In the genomic region with DNA sequence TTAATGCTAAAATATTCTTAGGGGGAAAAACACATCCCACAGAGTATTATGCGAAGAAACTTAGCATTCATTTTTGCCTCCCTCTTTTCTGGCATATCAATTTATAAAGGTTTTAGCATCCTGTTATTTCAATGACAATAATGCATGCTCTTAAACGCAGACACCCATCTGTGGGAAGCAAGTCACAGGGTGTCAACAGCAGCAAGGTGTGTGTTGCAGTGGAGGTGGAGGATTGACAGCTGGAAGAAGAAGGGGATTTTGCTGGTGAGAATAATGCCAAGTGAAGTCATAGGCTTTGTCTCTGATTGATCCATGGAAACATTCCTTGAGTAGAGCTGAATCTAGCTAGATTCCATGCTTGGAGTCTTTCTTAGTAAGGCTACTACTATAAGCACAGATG, we compare ENCODE assay signal across 24 cellular contexts.
"Had no signal": no experiment of that assay in that cellular context is flagged by ENCODE, and none has a peak within 500 bp of the region (broad histone marks: within the 10 kb centered on the region; RNA-seq: fewer than 3 reads in every experiment).

No MANE protein-coding gene starts in this region.

- H3K27ac ChIP-seq: pancreas, prostate gland, right lobe of liver, sigmoid colon, stomach, thoracic aorta, thyroid gland, tibial nerve, upper lobe of left lung, vagina had no signal

- H3K9me3 ChIP-seq: pancreas, prostate gland, right lobe of liver, stomach, thoracic aorta, thyroid gland, tibial nerve, upper lobe of left lung, vagina had no signal

- FAIRE-seq: pancreas, small intestine, urothelium cell line had no signal

- ATAC-seq: naive thymus-derived CD4-positive, alpha-beta T cell; natural killer cell; pancreas; right cardiac atrium; right lobe of liver; stimulated activated effector memory CD8-positive, alpha-beta T cell treated with anti-CD3 and anti-CD28 coated beads, Interleukin-12 subunit alpha, Interleukin-12 subunit beta, amount 100 ng/mL, for 72 hours; stimulated activated naive B cell treated with anti-CD40 and anti-IgM and Interleukin-4, amounts not matched to agents 10 μg/mL and 1 μg/mL and 100 μg/mL, for 72 hours had no signal

- H3K36me3 ChIP-seq: pancreas, prostate gland, right lobe of liver, sigmoid colon, stomach, thoracic aorta, thyroid gland, tibial nerve, upper lobe of left lung, vagina had no signal

- H3K4me3 ChIP-seq: pancreas, prostate gland, right lobe of liver, sigmoid colon, stomach, thoracic aorta, thyroid gland, tibial nerve, upper lobe of left lung, vagina had no signal

- H3K4me1 ChIP-seq: pancreas, prostate gland, right lobe of liver, sigmoid colon, stomach, thyroid gland, tibial nerve, upper lobe of left lung, vagina had no signal

- DNase-seq: naive thymus-derived CD4-positive, alpha-beta T cell; natural killer cell; occipital lobe; pancreas; right cardiac atrium; right lobe of liver; sigmoid colon; small intestine; stimulated activated CD4-positive, alpha-beta T cell treated with anti-CD3 and anti-CD28 coated beads, Interleukin-15, amount 100 ng/mL, for 24 hours; stimulated activated CD4-positive, alpha-beta T cell treated with anti-CD3 and anti-CD28 coated beads, Interleukin-2, amount 100 ng/mL, for 24 hours; stimulated activated CD4-positive, alpha-beta T cell treated with anti-CD3 and anti-CD28 coated beads, Interleukin-2, amount 100 ng/mL, for 48 hours; stimulated activated CD4-positive, alpha-beta T cell treated with anti-CD3 and anti-CD28 coated beads, Interleukin-4, amount 100 ng/mL, for 24 hours; stimulated activated naive B cell treated with anti-CD40 and anti-IgM and Interleukin-4, amounts not matched to agents 10 μg/mL and 1 μg/mL and 100 μg/mL, for 72 hours; stimulated activated naive CD4-positive, alpha-beta T cell treated with Interleukin-2 at 50 U/mL for 16 hours; stomach; thyroid gland; trophoblast cell; upper lobe of left lung had no signal

- H3K27me3 ChIP-seq: right lobe of liver, thyroid gland, upper lobe of left lung, vagina had no signal
